Comparison of ENCODE assay signal across 5 cellular contexts in genomic region chr4:16431871-16432270, GRCh38.
"Had no signal": no experiment of that assay in that cellular context is flagged by ENCODE, and none has a peak within 500 bp of the region (broad histone marks: within the 10 kb centered on the region; RNA-seq: fewer than 3 reads in every experiment).

No MANE protein-coding gene starts in this region.

- H3K4me1 Mint-ChIP-seq: IgD-negative memory B cell had no signal

- H3K4me3 ChIP-seq: K562 had no signal

- H3K27ac ChIP-seq: HL-60 had no signal

- ATAC-seq: HepG2, K562 had no signal

- H3K36me3 Mint-ChIP-seq: IgD-negative memory B cell had no signal

- DNase-seq: IMR-90 had no signal

- H3K4me3 Mint-ChIP-seq: IgD-negative memory B cell had no signal

- H3K27ac Mint-ChIP-seq: IgD-negative memory B cell had no signal
